Comparison of ENCODE assay signal across 9 cellular contexts in the genomic region with DNA sequence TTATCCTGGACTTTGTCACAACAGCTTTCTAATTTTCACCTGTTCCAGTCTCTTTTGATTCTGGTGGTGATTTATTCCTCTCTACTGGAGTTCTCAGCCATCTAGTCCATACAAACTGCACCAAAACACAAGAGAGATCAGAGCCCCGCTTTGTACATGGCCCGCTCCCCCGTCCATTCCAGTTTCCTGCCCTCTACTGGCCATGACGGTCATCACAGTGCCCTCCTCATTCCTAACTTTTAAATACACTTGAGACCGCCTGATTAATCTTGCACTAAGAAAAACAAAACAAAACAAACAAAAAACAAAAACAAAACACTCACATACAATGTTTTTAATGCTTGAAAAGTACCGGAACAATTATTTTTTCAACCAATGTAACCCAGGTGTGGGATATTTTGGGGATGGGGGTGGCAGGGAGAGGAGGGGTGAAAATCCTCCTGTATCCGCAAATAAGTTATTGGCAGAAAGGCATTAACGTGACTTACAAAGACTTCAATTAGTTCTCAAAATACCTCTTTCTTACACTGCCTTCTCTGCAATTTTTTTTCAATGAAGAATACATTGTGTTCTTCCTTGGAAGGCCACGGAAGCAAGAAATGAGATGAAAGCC.
A peak's percentile ranks its signal among the peaks of the same experiment; 100 is the strongest.
DNase-seq lines count a peak whose midpoint lies in the region; ATAC-seq and TF ChIP-seq lines count a peak whose summit lies in the region.
"Had no signal": no experiment of that assay in that cellular context is flagged by ENCODE, and none has a peak within 500 bp of the region (broad histone marks: within the 10 kb centered on the region; RNA-seq: fewer than 3 reads in every experiment).

No MANE protein-coding gene starts in this region.

- no peaks in the 10 kb centered on the region for H3K79me2 ChIP-seq in HCT116 (ENCODE audit: insufficient read depth, low read length)
- no peaks in the 10 kb centered on the region for H3K79me2 ChIP-seq in PC-3 (ENCODE audit: low read length)

- H3K9me3 Mint-ChIP-seq in glutamatergic neuron (ENCODE audit: unreplicated experiment) = no peaks in the 10 kb centered on the region

- peaks cover 4% of the 10 kb centered on the region for H3K27me3 Mint-ChIP-seq in glutamatergic neuron (ENCODE audit: unreplicated experiment)

- CTCF ChIA-PET in HCT116 (lab: Charles Lee) (interaction anchor here (1.0 kb wide), 1 partner anchor 86 kb away, joined by 3 read pairs; no protein-coding TSS in a partner anchor), PC-3 (lab: Charles Lee) (no interaction called here)

- H3K9me3 ChIP-seq in HCT116 (ENCODE audit: control insufficient read depth in 1 of 2, insufficient read depth in 1 of 2, low read depth in 1 of 2, low read length in 2 of 2) = no peaks in the 10 kb centered on the region
- no peaks in the 10 kb centered on the region for H3K9me3 ChIP-seq in PC-3 (ENCODE audit: low read length)
- H3K9me3 ChIP-seq in vagina = no peaks in the 10 kb centered on the region
- H3K9me3 ChIP-seq: neutrophil had no signal

- intact Hi-C loops in HCT116 (cut with micrococcal nuclease) = loop anchor here (1.0 kb wide), 1 partner anchor 87 kb away; no protein-coding TSS in a partner anchor
- intact Hi-C loops in PC-3 (cut with micrococcal nuclease) = loop anchor here (1.0 kb wide), 1 partner anchor 87 kb away; no protein-coding TSS in a partner anchor
- intact Hi-C loops in vagina (cut with DNase I) = no loop called here

- H3K27me3 ChIP-seq in HCT116 (ENCODE audit: insufficient read depth, low read length) (no peaks in the 10 kb centered on the region), PC-3 (ENCODE audit: low read length) (no peaks in the 10 kb centered on the region), vagina (no peaks in the 10 kb centered on the region)
- H3K27me3 ChIP-seq: neutrophil had no signal

- no peak for TF ChIP-seq POLR2A in HCT116 (IDR thresholded peaks at IDR 0.05; ENCODE audit: borderline replicate concordance, extremely low read depth, insufficient read depth, insufficient read length)
- no peak for TF ChIP-seq POLR2A in vagina (IDR thresholded peaks at IDR 0.05)

- DNase-seq in DMS114 treated with DMSO at 0.1 percent for 48 hours (lab: John Stamatoyannopoulos, UW; ENCODE audit: unreplicated experiment) = peak; percentile 12
- peak; percentile 47 for DNase-seq in HCT116 (ENCODE audit: low read depth, low spot score)
- DNase-seq in PC-3 = peak; percentile 76
- DNase-seq in glutamatergic neuron = peak; percentile 45
- no peak for DNase-seq in cerebellar nuclear complex (lab: John Stamatoyannopoulos, UW)
- DNase-seq in vagina (ENCODE audit: extremely low spot score in 2 of 2) = no peak
- no peak for DNase-seq in T-helper 2 cell

- H3K4me3 ChIP-seq in HCT116 (replicated peaks in 1 of 2; ENCODE audit: low read depth in 1 of 2, low read length in 2 of 2) (peak overlapping the region; percentile 45 to 57), PC-3 (ENCODE audit: low read length) (no peak overlapping the region), vagina (no peak overlapping the region)

- peak; percentile 60 for TF ChIP-seq RAD21 in HCT116 (IDR thresholded peaks at IDR 0.05; ENCODE audit: low read depth)

- BruUV-seq in HCT116 (replicated peaks; lab: Mats Ljungman, UMichigan) = no TSS peak
- no TSS peak for BruUV-seq in PC-3 (replicated peaks; lab: Mats Ljungman, UMichigan)

- H4K20me1 ChIP-seq in HCT116 (ENCODE audit: insufficient read depth) (no peaks in the 10 kb centered on the region), PC-3 (ENCODE audit: low read length) (no peaks in the 10 kb centered on the region)

- POLR2A ChIA-PET in HCT116 (lab: Charles Lee) = no interaction called here
- POLR2A ChIA-PET in PC-3 (lab: Charles Lee; ENCODE audit: unreplicated experiment) = no interaction called here

- peak overlapping the region; percentile 68 for H3K4me2 ChIP-seq in HCT116 (ENCODE audit: low read length)
- H3K4me2 ChIP-seq in PC-3 (ENCODE audit: low read length) = no peak overlapping the region

- RAD21 ChIA-PET in HCT116 (lab: Charles Lee; ENCODE audit: low non-redundant PET in 1 of 2, low total read pairs in 2 of 2, uncharacterized antibody in 2 of 2, unreplicated experiment in 2 of 2) = no interaction called here

- peak overlapping the region; percentile 60 for H3K9ac ChIP-seq in HCT116 (ENCODE audit: low read length)
- H3K9ac ChIP-seq in PC-3 (ENCODE audit: low read length) = no peak overlapping the region

- H3K27ac ChIP-seq in HCT116 (ENCODE audit: low read depth, low read length) (peak overlapping the region; percentile 53; the same call in 1 of the 2 replicates), PC-3 (ENCODE audit: low read length) (no peak overlapping the region), vagina (no peak overlapping the region)
- H3K27ac ChIP-seq: neutrophil had no signal

- ATAC-seq in HCT116 (peak; percentile 95), PC-3 (peak; percentile 94), GM18517 (IDR thresholded peaks at IDR 0.05; ENCODE audit: unreplicated experiment) (no peak)

- H3K9me2 ChIP-seq in HCT116 (ENCODE audit: insufficient read depth) = no peaks in the 10 kb centered on the region
- H3K9me2 ChIP-seq in PC-3 (replicated peaks; ENCODE audit: low read length) = peaks cover 5% of the 10 kb centered on the region; the same call in 1 of the 2 replicates

- H3K4me3 Mint-ChIP-seq in glutamatergic neuron (ENCODE audit: unreplicated experiment) = peak overlapping the region; percentile 70

- no peaks in the 10 kb centered on the region for H3F3A ChIP-seq in PC-3 (ENCODE audit: low read length, unreplicated experiment)

- H3K36me3 Mint-ChIP-seq in glutamatergic neuron (ENCODE audit: unreplicated experiment) = no peaks in the 10 kb centered on the region

- H3K27ac Mint-ChIP-seq in glutamatergic neuron (ENCODE audit: unreplicated experiment) = no peak overlapping the region

- peak overlapping the region; percentile 79 for H2AFZ ChIP-seq in HCT116 (ENCODE audit: low read depth, low read length, poor library complexity, severe bottlenecking)
- peak overlapping the region; percentile 68 for H2AFZ ChIP-seq in PC-3 (ENCODE audit: low read length)

- TF ChIP-seq CTCF in HCT116 (IDR thresholded peaks at IDR 0.05 in 2 of 3, conservative IDR thresholded peaks at IDR 0.05 in 1 of 3; ENCODE audit: borderline replicate concordance in 1 of 3, insufficient read depth in 1 of 3, low read depth in 2 of 3, low read length in 2 of 3) (peak; percentile 76 to 96 (median 90); a peak in 5 of 6 replicates), PC-3 (conservative IDR thresholded peaks at IDR 0.05; ENCODE audit: low read depth, low read length) (peak; percentile 99), glutamatergic neuron (IDR thresholded peaks at IDR 0.05; ENCODE audit: partially characterized antibody, unreplicated experiment) (peak; percentile 76), vagina (IDR thresholded peaks at IDR 0.05) (peak in 1 of 3 experiments; percentile 6)

- H3K36me3 ChIP-seq in HCT116 (ENCODE audit: control insufficient read depth in 1 of 2, insufficient read depth in 2 of 2, low read length in 2 of 2) (no peaks in the 10 kb centered on the region), PC-3 (ENCODE audit: low read depth, low read length) (no peaks in the 10 kb centered on the region), vagina (no peaks in the 10 kb centered on the region)
- H3K36me3 ChIP-seq: neutrophil had no signal

- peaks cover 10% of the 10 kb centered on the region for H3K4me1 Mint-ChIP-seq in glutamatergic neuron (ENCODE audit: low read depth, unreplicated experiment)

- H3K4me1 ChIP-seq in HCT116 (ENCODE audit: control insufficient read depth in 1 of 2, insufficient read depth in 2 of 2, low read length in 2 of 2) (0 out of 4 replicates have a peak, but pooled peaks cover 0 to 3% of the 10 kb centered on the region in 2 experiments), PC-3 (ENCODE audit: insufficient read depth, low read length) (peaks cover 7% of the 10 kb centered on the region; the same call in 1 of the 2 replicates), vagina (peaks cover 1% of the 10 kb centered on the region)

TF ChIP-seq in HCT116, 20 proteins besides CTCF, POLR2A, EP300 and RAD21:
- TF ChIP-seq SIN3A (IDR thresholded peaks at IDR 0.05; ENCODE audit: low read depth) = no peak
- no peak for TF ChIP-seq ZFX (IDR thresholded peaks at IDR 0.05)
- TF ChIP-seq YY1 (IDR thresholded peaks at IDR 0.05; ENCODE audit: extremely low read depth, insufficient replicate concordance, low read depth, low read length) = peak; percentile 65

Comparison
In these comparisons a context has a peak if more than half of its experiments do, and no peak if none do; other contexts are left out.
1. DNase-seq: peak in DMS114 treated with DMSO at 0.1 percent for 48 hours (single experiment), HCT116 (single experiment), PC-3 (single experiment) and glutamatergic neuron (single experiment); none in cerebellar nuclear complex (0 of 2), vagina (0 of 2) and T-helper 2 cell (0 of 5).
2. H3K4me3 ChIP-seq: peak in HCT116 (2 of 2); none in PC-3 (single experiment) and vagina (0 of 2).